1 cellular context compared by ENCODE assay signal in the genomic region with DNA sequence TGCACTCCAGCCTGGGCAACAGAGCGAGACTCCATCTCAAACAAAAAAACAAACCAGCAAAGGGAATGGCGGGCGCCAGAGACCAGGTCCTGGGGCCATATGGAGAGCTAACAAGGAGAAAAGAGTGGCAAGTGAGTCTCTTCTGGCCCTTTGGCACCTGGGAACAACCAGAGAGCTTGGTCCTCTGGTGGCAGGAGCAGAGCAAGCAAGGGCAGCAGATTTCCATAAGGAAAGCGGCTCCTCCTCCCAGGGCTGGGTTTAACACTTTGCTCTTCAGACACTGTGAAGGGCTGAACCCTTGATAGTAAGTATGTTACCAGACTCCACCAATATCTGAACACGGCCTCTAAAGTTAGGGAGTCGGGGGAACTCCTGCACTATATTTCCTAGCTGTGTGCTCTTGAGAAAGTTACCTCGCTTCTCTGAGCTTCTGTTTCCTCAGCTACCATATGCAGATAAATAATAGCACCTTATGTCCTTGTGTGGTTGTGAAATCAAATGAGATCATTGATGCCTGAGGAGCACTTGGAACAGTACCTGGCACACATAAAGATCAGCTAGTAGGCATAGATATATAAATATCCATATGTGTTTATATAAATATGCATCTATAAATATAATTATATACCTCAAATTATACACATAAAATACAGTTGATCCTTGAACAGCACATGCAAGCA.
TF ChIP-seq lines count a peak whose summit lies in the region.

No MANE protein-coding gene starts in this region.

TF ChIP-seq in SK-N-SH treated with all-trans-retinoic acid at 6 μM for 48 hours, 23 proteins besides CTCF, POLR2A, EP300 and RAD21 (continued from another document):
- no peak for TF ChIP-seq CREB5 (CRISPR knock-in tag; IDR thresholded peaks at IDR 0.05; ENCODE audit: low read depth)
- no peak for TF ChIP-seq SNAI2 (CRISPR knock-in tag; IDR thresholded peaks at IDR 0.05)
- TF ChIP-seq TOX (CRISPR knock-in tag; IDR thresholded peaks at IDR 0.05; ENCODE audit: borderline replicate concordance) = no peak
